ENCODE assay signal across 26 cellular contexts in genomic region chr2:14572588-14573089, GRCh38. TPM values are rescaled to one million over a fixed set of nuclear protein-coding genes. Genes with fewer than 3 reads are reported as not detected.
"Had no signal": no experiment of that assay in that cellular context is flagged by ENCODE, and none has a peak within 500 bp of the region (broad histone marks: within the 10 kb centered on the region; RNA-seq: fewer than 3 reads in every experiment).

No MANE protein-coding gene starts in this region.

- H3K9ac ChIP-seq: parathyroid adenoma had no signal

- H3K4me3 ChIP-seq: heart right ventricle, psoas muscle, smooth muscle cell, upper lobe of left lung had no signal

- H3K4me1 ChIP-seq: heart right ventricle, parathyroid adenoma, psoas muscle, upper lobe of left lung had no signal

- ATAC-seq: activated CD4-positive, alpha-beta T cell treated with anti-CD3 and anti-CD28 coated beads for 36 hours; activated CD8-positive, alpha-beta memory T cell treated with anti-CD3 and anti-CD28 coated beads, Interleukin-2, amount 10 ng/mL, durations not matched to agents 7 days and 5 days; activated CD8-positive, alpha-beta T cell treated with anti-CD3 and anti-CD28 coated beads, Interleukin-2, amount 10 ng/mL, durations not matched to agents 7 days and 5 days; activated naive CD8-positive, alpha-beta T cell treated with anti-CD3 and anti-CD28 coated beads, Interleukin-2, amount 50 U/mL, for 24 hours; effector memory CD8-positive, alpha-beta T cell; heart right ventricle; naive thymus-derived CD4-positive, alpha-beta T cell; psoas muscle; stimulated activated memory B cell treated with anti-CD40 and anti-IgM and Interleukin-4, amounts not matched to agents 10 μg/mL and 1 μg/mL and 100 μg/mL, for 72 hours; stimulated activated naive CD8-positive, alpha-beta T cell treated with anti-CD3 and anti-CD28 coated beads, Interleukin-15, amount 100 ng/mL, for 72 hours had no signal

- DNase-seq: activated CD4-positive, alpha-beta T cell treated with anti-CD3 and anti-CD28 coated beads for 36 hours; activated CD4-positive, CD25-positive, alpha-beta regulatory T cell; activated CD8-positive, alpha-beta memory T cell treated with anti-CD3 and anti-CD28 coated beads, Interleukin-2, amount 10 ng/mL, durations not matched to agents 7 days and 5 days; activated CD8-positive, alpha-beta T cell treated with anti-CD3 and anti-CD28 coated beads, Interleukin-2, amount 10 ng/mL, durations not matched to agents 7 days and 5 days; activated naive CD8-positive, alpha-beta T cell treated with anti-CD3 and anti-CD28 coated beads, Interleukin-2, amount 50 U/mL, for 24 hours; activated T-cell treated with anti-CD3 and anti-CD28 coated beads, Interleukin-2, amount 50 U/mL, for 48 hours; amygdala; caudate nucleus; cortex of kidney; effector memory CD8-positive, alpha-beta T cell; foreskin fibroblast; heart right ventricle; naive thymus-derived CD4-positive, alpha-beta T cell; psoas muscle; stimulated activated CD4-positive, alpha-beta T cell treated with anti-CD3 and anti-CD28 coated beads, Interleukin-1b, Interleukin-23, amount 100 ng/mL, for 48 hours; stimulated activated CD4-positive, alpha-beta T cell treated with anti-CD3 and anti-CD28 coated beads, Interleukin-4, amount 100 ng/mL, for 4 hours; stimulated activated CD8-positive, alpha-beta memory T cell treated with anti-CD3 and anti-CD28 coated beads, Interleukin-4, amount 100 ng/mL, for 48 hours; stimulated activated naive CD8-positive, alpha-beta T cell treated with anti-CD3 and anti-CD28 coated beads, Interleukin-15, amount 100 ng/mL, for 72 hours; substantia nigra; upper lobe of left lung had no signal

- H3K27me3 ChIP-seq: heart right ventricle, upper lobe of left lung had no signal

- H3K4me2 ChIP-seq: smooth muscle cell had no signal

- H3K36me3 ChIP-seq: heart right ventricle, upper lobe of left lung had no signal

- H3K9me3 ChIP-seq: heart right ventricle, psoas muscle, upper lobe of left lung had no signal

- H2AFZ ChIP-seq: parathyroid adenoma had no signal

- H3K79me2 ChIP-seq: parathyroid adenoma had no signal

- H3K27ac ChIP-seq: heart right ventricle, parathyroid adenoma, psoas muscle, upper lobe of left lung had no signal

RNA-seq across cellular contexts. Expression of gene LRATD1, which starts 59.9 kb away (rescaled TPM):
- total RNA-seq: activated CD4-positive, alpha-beta T cell treated with anti-CD3 and anti-CD28 coated beads for 36 hours; activated CD8-positive, alpha-beta memory T cell treated with anti-CD3 and anti-CD28 coated beads, Interleukin-2, amount 10 ng/mL, durations not matched to agents 7 days and 5 days; activated CD8-positive, alpha-beta T cell treated with anti-CD3 and anti-CD28 coated beads, Interleukin-2, amount 10 ng/mL, durations not matched to agents 7 days and 5 days; activated T-helper 2 cell treated with anti-CD3 and anti-CD28 coated beads, Interferon-gamma antibody, Interleukin-2, Interleukin-4, amounts not matched to agents 10 μg/mL and 5 μg/mL and 100 μg/mL, durations not matched to agents 14 hours and 24 hours and 36 hours; chondrocyte; endothelial cell of umbilical vein; naive thymus-derived CD4-positive, alpha-beta T cell had no signal
